ENCODE assay signal across 8 cellular contexts in the genomic region with DNA sequence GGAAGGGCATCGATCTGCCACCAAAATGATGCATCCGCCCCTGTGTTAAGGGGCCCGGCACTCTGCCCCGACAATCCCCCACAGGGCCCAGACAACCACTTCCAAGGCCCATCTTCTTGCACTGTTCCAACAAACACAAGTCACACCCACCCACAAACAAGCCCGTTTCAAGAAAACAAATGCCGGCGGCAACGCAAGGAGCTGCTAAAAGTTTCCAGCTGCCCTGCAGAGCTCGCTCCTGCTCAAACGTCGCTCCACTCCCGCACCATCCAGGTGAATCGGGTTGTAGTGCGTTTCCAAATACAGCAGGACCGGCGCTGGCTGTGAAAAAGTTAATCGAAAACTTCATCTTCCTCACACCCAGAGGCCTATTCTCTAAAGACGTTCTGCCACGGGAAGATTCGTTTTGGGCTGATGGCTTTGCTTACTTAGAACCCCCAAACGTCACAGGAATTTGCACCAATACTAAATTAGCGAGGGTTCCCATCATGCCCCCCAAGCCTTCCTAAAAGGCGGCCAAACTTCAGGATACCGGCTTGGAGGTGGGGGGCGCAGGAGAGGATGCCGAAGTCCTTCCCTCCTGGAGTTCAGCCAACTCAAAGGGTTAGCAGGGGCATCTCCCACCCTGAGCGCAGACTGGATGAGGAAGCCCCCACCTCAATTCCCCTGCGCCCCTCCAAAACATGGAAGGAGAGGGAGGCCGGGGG.
DNase-seq lines count a peak whose midpoint lies in the region; ATAC-seq, FAIRE-seq and TF ChIP-seq lines count a peak whose summit lies in the region.

No MANE protein-coding gene starts in this region.

- CTCF ChIA-PET in HEK293 (lab: Yijun Ruan, JAX): interaction anchor here (1.3 kb wide), 1 partner anchor 51 kb away, joined by 4 read pairs; no protein-coding TSS in a partner anchor

- TF ChIP-seq CTCF in HEK293 (tag by site-specific recombination; IDR thresholded peaks at IDR 0.05) (no peak), fibroblast of pulmonary artery (IDR thresholded peaks at IDR 0.05; ENCODE audit: low read length, missing control alignments) (no peak)

- H3K27ac ChIP-seq in HEK293 (ENCODE audit: extremely low read depth, low read depth, low read length): no peak overlapping the region

- no peaks in the 10 kb centered on the region for H3K9me3 ChIP-seq in HEK293 (ENCODE audit: control insufficient read depth, insufficient read depth, low read depth, low read length)

- no peak for ATAC-seq in GM19351 (IDR thresholded peaks at IDR 0.05; ENCODE audit: unreplicated experiment)

- TF ChIP-seq POLR2A in H54 (IDR thresholded peaks at IDR 0.05; ENCODE audit: low read depth, low read length): no peak

- DNase-seq in activated CD8-positive, alpha-beta memory T cell treated with anti-CD3 and anti-CD28 coated beads, Interleukin-2, amount 50 U/mL, for 48 hours: peak; percentile 58
- DNase-seq in fibroblast of pulmonary artery (ENCODE audit: low read depth) (no peak), retina (peak; percentile 60), HTR-8/SVneo (ENCODE audit: insufficient read length, low spot score) (no peak), SKM-1 (lab: John Stamatoyannopoulos, UW; ENCODE audit: unreplicated experiment) (no peak), H54 (ENCODE audit: insufficient read length, low spot score) (no peak)

- H3K4me3 ChIP-seq in HEK293 (ENCODE audit: low read depth, low read length) (peak overlapping the region; percentile 64), fibroblast of pulmonary artery (replicated peaks; ENCODE audit: low read depth, low read length) (peak overlapping the region; percentile 78)

- no peaks in the 10 kb centered on the region for H3K36me3 ChIP-seq in HEK293 (ENCODE audit: control insufficient read depth in 2 of 2, insufficient read depth in 1 of 2, low read length in 2 of 2)

- H3K4me1 ChIP-seq in HEK293 (ENCODE audit: control insufficient read depth, insufficient read depth, low read length): no peaks in the 10 kb centered on the region; the same call in 1 of the 2 replicates

- no peak for FAIRE-seq in HTR-8/SVneo (lab: Jason Lieb, UNC)
- FAIRE-seq in H54 (lab: Jason Lieb, UNC): no peak

- POLR2A ChIA-PET in HEK293 (lab: Yijun Ruan, JAX): interaction anchor here (1.1 kb wide), 1 partner anchor 12 kb away, joined by 4 read pairs; no protein-coding TSS in a partner anchor

TF ChIP-seq in HEK293, 187 proteins besides CTCF, POLR2A, EP300 and RAD21:
- 0 out of 2 replicates have a peak, but pooled peaks have one; percentile 11 for TF ChIP-seq ZNF600 (tag by site-specific recombination; IDR thresholded peaks at IDR 0.05)
- TF ChIP-seq, protein P1, sequence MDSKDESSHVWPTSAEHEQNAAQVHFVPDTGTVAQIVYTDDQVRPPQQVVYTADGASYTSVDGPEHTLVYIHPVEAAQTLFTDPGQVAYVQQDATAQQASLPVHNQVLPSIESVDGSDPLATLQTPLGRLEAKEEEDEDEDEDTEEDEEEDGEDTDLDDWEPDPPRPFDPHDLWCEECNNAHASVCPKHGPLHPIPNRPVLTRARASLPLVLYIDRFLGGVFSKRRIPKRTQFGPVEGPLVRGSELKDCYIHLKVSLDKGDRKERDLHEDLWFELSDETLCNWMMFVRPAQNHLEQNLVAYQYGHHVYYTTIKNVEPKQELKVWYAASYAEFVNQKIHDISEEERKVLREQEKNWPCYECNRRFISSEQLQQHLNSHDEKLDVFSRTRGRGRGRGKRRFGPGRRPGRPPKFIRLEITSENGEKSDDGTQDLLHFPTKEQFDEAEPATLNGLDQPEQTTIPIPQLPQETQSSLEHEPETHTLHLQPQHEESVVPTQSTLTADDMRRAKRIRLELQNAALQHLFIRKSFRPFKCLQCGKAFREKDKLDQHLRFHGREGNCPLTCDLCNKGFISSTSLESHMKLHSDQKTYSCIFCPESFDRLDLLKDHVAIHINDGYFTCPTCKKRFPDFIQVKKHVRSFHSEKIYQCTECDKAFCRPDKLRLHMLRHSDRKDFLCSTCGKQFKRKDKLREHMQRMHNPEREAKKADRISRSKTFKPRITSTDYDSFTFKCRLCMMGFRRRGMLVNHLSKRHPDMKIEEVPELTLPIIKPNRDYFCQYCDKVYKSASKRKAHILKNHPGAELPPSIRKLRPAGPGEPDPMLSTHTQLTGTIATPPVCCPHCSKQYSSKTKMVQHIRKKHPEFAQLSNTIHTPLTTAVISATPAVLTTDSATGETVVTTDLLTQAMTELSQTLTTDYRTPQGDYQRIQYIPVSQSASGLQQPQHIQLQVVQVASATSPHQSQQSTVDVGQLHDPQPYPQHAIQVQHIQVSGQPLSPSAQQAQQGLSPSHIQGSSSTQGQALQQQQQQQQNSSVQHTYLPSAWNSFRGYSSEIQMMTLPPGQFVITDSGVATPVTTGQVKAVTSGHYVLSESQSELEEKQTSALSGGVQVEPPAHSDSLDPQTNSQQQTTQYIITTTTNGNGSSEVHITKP (tag by site-specific recombination; IDR thresholded peaks at IDR 0.05): no peak

Comparison
In these comparisons a context has a peak if more than half of its experiments do, and no peak if none do; other contexts are left out.
1. DNase-seq: peak in activated CD8-positive, alpha-beta memory T cell treated with anti-CD3 and anti-CD28 coated beads, Interleukin-2, amount 50 U/mL, for 48 hours (single experiment) and retina (single experiment); none in fibroblast of pulmonary artery (single experiment), HTR-8/SVneo (single experiment), SKM-1 (single experiment) and H54 (single experiment).